ENCODE assay signal across 11 cellular contexts in the genomic region with DNA sequence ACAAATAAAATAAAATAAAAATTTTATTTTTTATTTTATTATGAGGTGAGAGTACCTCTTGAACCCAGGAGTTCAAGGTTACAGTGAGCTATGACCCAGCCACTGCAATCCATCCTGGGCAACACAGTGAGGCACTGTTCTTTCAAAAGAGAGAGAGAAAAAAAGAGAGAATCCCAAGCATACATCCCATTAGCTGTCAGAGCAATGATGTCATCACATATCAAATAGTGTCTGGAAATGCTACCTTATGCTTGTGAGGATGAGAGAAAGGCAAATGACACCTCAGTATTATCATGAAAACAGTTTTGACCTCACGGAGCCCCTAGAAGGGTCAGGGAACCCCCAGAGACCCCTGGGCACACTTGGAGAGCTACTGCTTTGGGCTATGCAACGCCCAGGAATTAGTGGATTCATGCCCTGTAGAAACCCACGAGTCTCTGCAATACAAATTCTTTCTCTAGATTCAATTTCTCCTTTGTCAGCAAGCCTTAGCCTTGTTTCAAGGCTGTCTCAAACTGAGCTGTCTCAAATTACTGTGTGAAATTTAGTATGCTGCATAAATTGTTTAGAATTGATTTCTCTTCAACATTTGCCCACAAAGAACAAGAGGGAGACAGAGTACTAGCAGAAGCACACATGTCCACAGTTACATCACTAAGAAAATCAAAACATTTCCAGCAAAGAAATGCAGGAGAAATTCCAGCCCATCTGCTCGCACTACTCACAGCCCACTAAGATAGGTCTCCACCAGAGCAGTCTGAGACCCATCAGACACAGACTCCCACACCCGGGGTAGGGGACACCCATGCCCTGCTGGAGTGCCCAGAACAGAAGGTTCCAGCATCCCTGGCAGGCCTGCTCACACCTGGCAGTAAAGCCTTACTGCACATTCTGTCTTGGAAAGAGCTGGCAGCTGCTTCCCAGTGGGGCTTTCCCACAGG. TPM values are rescaled to one million over a fixed set of nuclear protein-coding genes. Genes with fewer than 3 reads are reported as not detected.
DNase-seq lines count a peak whose midpoint lies in the region; ATAC-seq and TF ChIP-seq lines count a peak whose summit lies in the region.
"Had no signal": no experiment of that assay in that cellular context is flagged by ENCODE, and none has a peak within 500 bp of the region (broad histone marks: within the 10 kb centered on the region; RNA-seq: fewer than 3 reads in every experiment).

No MANE protein-coding gene starts in this region.

- no peak for ATAC-seq in CD4-positive, alpha-beta T cell (ENCODE audit: poor library complexity)
- ATAC-seq in left lobe of liver = peak; percentile 28
- ATAC-seq in GM21447 (IDR thresholded peaks at IDR 0.05; ENCODE audit: unreplicated experiment) = no peak
- no peak for ATAC-seq in left lung
- no peak for ATAC-seq in GM21360 (IDR thresholded peaks at IDR 0.05; ENCODE audit: unreplicated experiment)

- no peak for TF ChIP-seq CTCF in CD4-positive, alpha-beta T cell (IDR thresholded peaks at IDR 0.05)
- TF ChIP-seq CTCF in VCaP (conservative IDR thresholded peaks at IDR 0.05) (no peak), left lung (IDR thresholded peaks at IDR 0.05) (no peak)

- no peak overlapping the region for H3K4me3 Mint-ChIP-seq in CD4-positive, alpha-beta T cell
- H3K4me3 Mint-ChIP-seq: T-helper 2 cell treated with Interferon-gamma antibody and Interleukin-4, amounts not matched to agents 5 μg/mL and 100 μg/mL, for 36 hours had no signal

- CTCF ChIA-PET in CD4-positive, alpha-beta T cell (lab: Charles Lee) = interaction anchor here (1.2 kb wide), 1 partner anchor 18 kb away, joined by 3 read pairs; a partner anchor contains a TSS

- intact Hi-C loops in CD4-positive, alpha-beta T cell (cut with DNase I, micrococcal nuclease) = loop anchor here in 1 of 2 experiments (10.0 kb wide), 2 partner anchors 341 to 531 kb away; a partner anchor contains a TSS
- intact Hi-C loops in left lung (cut with DNase I) = no loop called here

- no peak for DNase-seq in CD4-positive, alpha-beta T cell
- DNase-seq in left lobe of liver (ENCODE audit: low spot score) = no peak
- no peak for DNase-seq in left lung
- DNase-seq: activated T-cell treated with anti-CD3 and anti-CD28 coated beads, Interleukin-2, amount 50 U/mL, for 48 hours; Calu3; mammary epithelial cell; NCI-H446 treated with DMSO at 0.1 percent for 48 hours had no signal

- peaks cover 23% of the 10 kb centered on the region for H3K36me3 Mint-ChIP-seq in CD4-positive, alpha-beta T cell (ENCODE audit: low read depth)

- no peaks in the 10 kb centered on the region for H3K27me3 Mint-ChIP-seq in CD4-positive, alpha-beta T cell

- H3K4me1 ChIP-seq in left lung = peaks cover 10 to 56% of the 10 kb centered on the region in 2 donors

- H3K27ac Mint-ChIP-seq in CD4-positive, alpha-beta T cell = peak overlapping the region; percentile 30
- H3K27ac Mint-ChIP-seq: T-helper 2 cell treated with Interferon-gamma antibody and Interleukin-4, amounts not matched to agents 5 μg/mL and 100 μg/mL, for 36 hours had no signal

- POLR2A ChIA-PET in CD4-positive, alpha-beta T cell (lab: Charles Lee) = no interaction called here

- no peak overlapping the region for H3K27ac ChIP-seq in CD4-positive, alpha-beta T cell (ENCODE audit: low read depth, low read length)
- peak overlapping the region; percentile 23 for H3K27ac ChIP-seq in VCaP
- no peak overlapping the region for H3K27ac ChIP-seq in left lung

- H3K4me1 Mint-ChIP-seq in CD4-positive, alpha-beta T cell (ENCODE audit: low read depth) = peaks cover 61% of the 10 kb centered on the region

- no peaks in the 10 kb centered on the region for H3K36me3 ChIP-seq in left lung

- no peaks in the 10 kb centered on the region for H3K9me3 Mint-ChIP-seq in CD4-positive, alpha-beta T cell
- H3K9me3 Mint-ChIP-seq: T-helper 2 cell treated with Interferon-gamma antibody and Interleukin-4, amounts not matched to agents 5 μg/mL and 100 μg/mL, for 36 hours had no signal

- H3K9me3 ChIP-seq in CD4-positive, alpha-beta T cell (ENCODE audit: control insufficient read depth, low read length) = no peaks in the 10 kb centered on the region
- H3K9me3 ChIP-seq in left lung = no peaks in the 10 kb centered on the region

- no peak overlapping the region for H3K4me3 ChIP-seq in left lung

- no peaks in the 10 kb centered on the region for H3K27me3 ChIP-seq in CD4-positive, alpha-beta T cell (ENCODE audit: control insufficient read depth, insufficient read depth, low read length)
- no peaks in the 10 kb centered on the region for H3K27me3 ChIP-seq in left lung

RNA-seq across cellular contexts. Expression of a gene that starts 18.1 kb away (rescaled TPM):
- total RNA-seq in CD4-positive, alpha-beta T cell = 10 to 100 TPM; 31.9 to 35.5 TPM
- total RNA-seq in left lobe of liver = 30.5 TPM
- total RNA-seq in left lung = 10 to 100 TPM; 59.9 to 87.0 TPM

RNA-seq across cellular contexts. Expression of a gene that starts 27.0 kb away (rescaled TPM):
- under 1 TPM in 1 of 2 experiments, not detected in 1; 0.31 TPM for total RNA-seq in CD4-positive, alpha-beta T cell
- not detected for total RNA-seq in left lobe of liver
- not detected for total RNA-seq in left lung
- total RNA-seq: Calu3 had no signal

RNA-seq across cellular contexts. Expression of a gene that starts 40.3 kb away (rescaled TPM):
- 10 to 100 TPM; 56.1 to 58.0 TPM for total RNA-seq in CD4-positive, alpha-beta T cell
- total RNA-seq in left lobe of liver = 5.2 TPM
- 10 to 100 TPM; 11.9 to 12.4 TPM for total RNA-seq in left lung

RNA-seq across cellular contexts. Expression of a gene that starts 45.9 kb away (rescaled TPM):
- total RNA-seq in CD4-positive, alpha-beta T cell = not detected
- total RNA-seq in left lobe of liver (not detected), left lung (not detected)
- total RNA-seq: Calu3, mammary epithelial cell had no signal
